ENCODE assay signal across 1 cellular context in genomic region chr14:102314242-102315011, GRCh38.
TF ChIP-seq lines count a peak whose summit lies in the region.

No MANE protein-coding gene starts in this region.

TF ChIP-seq in HepG2, 621 proteins besides CTCF, POLR2A, EP300 and RAD21 (continued from another document and continues in another):
- TF ChIP-seq ZNF280B (CRISPR knock-in tag; IDR thresholded peaks at IDR 0.05; ENCODE audit: borderline replicate concordance) (peak; percentile 59; the same call in 1 of the 2 replicates), ZSCAN30 (CRISPR knock-in tag; IDR thresholded peaks at IDR 0.05) (no peak), ZNF263 (CRISPR knock-in tag; IDR thresholded peaks at IDR 0.05) (peak; percentile 47), ZFP91 (CRISPR knock-in tag; IDR thresholded peaks at IDR 0.05; ENCODE audit: borderline replicate concordance) (peak; percentile 87), ATF3 (CRISPR knock-in tag; IDR thresholded peaks at IDR 0.05) (no peak), ZFYVE20 (CRISPR knock-in tag; IDR thresholded peaks at IDR 0.05; ENCODE audit: borderline replicate concordance, low read depth) (no peak), RARG (CRISPR knock-in tag; IDR thresholded peaks at IDR 0.05; ENCODE audit: low read depth) (no peak), IRF2 (CRISPR knock-in tag; IDR thresholded peaks at IDR 0.05) (peak; percentile 75), ZNF747 (CRISPR knock-in tag; IDR thresholded peaks at IDR 0.05; ENCODE audit: borderline replicate concordance) (no peak), GTF2F1 (IDR thresholded peaks at IDR 0.05; ENCODE audit: low read length) (no peak), ZNF770 (CRISPR knock-in tag; IDR thresholded peaks at IDR 0.05) (peak; percentile 56; the same call in 1 of the 2 replicates), ZNF124 (CRISPR knock-in tag; IDR thresholded peaks at IDR 0.05) (no peak), XRCC5 (optimal IDR thresholded peaks at IDR 0.05; ENCODE audit: low read length) (peak; percentile 76), ZNF724P (CRISPR knock-in tag; IDR thresholded peaks at IDR 0.05; ENCODE audit: borderline replicate concordance) (no peak), HDAC1 (CRISPR knock-in tag; IDR thresholded peaks at IDR 0.05) (peak; percentile 93), CREB1 (IDR thresholded peaks at IDR 0.05) (no peak), CREB1 (CRISPR knock-in tag; IDR thresholded peaks at IDR 0.05) (no peak; the same call in 1 of the 2 replicates), RARA (CRISPR knock-in tag; IDR thresholded peaks at IDR 0.05) (0 out of 2 replicates have a peak, but pooled peaks have one; percentile 17), SNRNP70 (IDR thresholded peaks at IDR 0.05; ENCODE audit: low read depth, low read length) (no peak), ZBTB4 (CRISPR knock-in tag; IDR thresholded peaks at IDR 0.05; ENCODE audit: borderline replicate concordance) (no peak; the same call in 1 of the 2 replicates), CC2D1A (CRISPR knock-in tag; IDR thresholded peaks at IDR 0.05) (no peak), POGZ (CRISPR knock-in tag; IDR thresholded peaks at IDR 0.05) (peak; percentile 58; the same call in 1 of the 2 replicates), ATM (IDR thresholded peaks at IDR 0.05; ENCODE audit: borderline replicate concordance) (no peak), JUNB (CRISPR knock-in tag; IDR thresholded peaks at IDR 0.05; ENCODE audit: borderline replicate concordance) (no peak), REST (IDR thresholded peaks at IDR 0.05; ENCODE audit: borderline replicate concordance in 1 of 2, low read depth in 1 of 2, low read length in 2 of 2) (no peak), CSRNP1 (CRISPR knock-in tag; IDR thresholded peaks at IDR 0.05) (no peak), NFYB (CRISPR knock-in tag; IDR thresholded peaks at IDR 0.05) (no peak), SNAPC4 (CRISPR knock-in tag; IDR thresholded peaks at IDR 0.05) (no peak), ZNF335 (CRISPR knock-in tag; IDR thresholded peaks at IDR 0.05) (peak; percentile 60; the same call in 1 of the 2 replicates), HNRNPL (IDR thresholded peaks at IDR 0.05; ENCODE audit: low read depth, low read length) (0 out of 2 replicates have a peak, but pooled peaks have one; percentile 54), ZNF816 (CRISPR knock-in tag; IDR thresholded peaks at IDR 0.05; ENCODE audit: borderline replicate concordance) (no peak), CEBPZ (IDR thresholded peaks at IDR 0.05; ENCODE audit: low read length) (no peak), SRSF1 (optimal IDR thresholded peaks at IDR 0.05; ENCODE audit: low read depth, low read length) (no peak), ZBTB8A (CRISPR knock-in tag; IDR thresholded peaks at IDR 0.05; ENCODE audit: borderline replicate concordance, low read depth) (no peak), SP140L (CRISPR knock-in tag; IDR thresholded peaks at IDR 0.05; ENCODE audit: borderline replicate concordance) (no peak)
